Comparison of ENCODE assay signal across 26 cellular contexts in the genomic region with DNA sequence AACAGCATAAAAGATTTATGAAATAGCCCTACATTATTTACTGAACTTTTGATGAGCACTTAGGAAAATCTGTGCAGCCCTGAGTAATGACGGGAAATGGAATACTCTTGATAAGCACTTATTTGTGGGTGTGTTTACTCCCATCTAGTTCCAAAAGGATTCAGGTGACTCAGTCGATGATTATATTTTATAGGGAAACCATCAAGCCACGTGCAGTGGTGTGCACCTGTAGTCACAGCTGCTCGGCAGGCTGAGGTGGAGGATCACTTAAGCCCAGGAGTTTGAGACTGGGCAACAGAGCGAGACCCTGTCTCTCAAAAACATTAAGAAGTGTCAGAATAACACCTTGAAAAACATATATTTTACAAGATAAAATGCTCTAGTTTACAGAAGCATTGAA.
DNase-seq lines count a peak whose midpoint lies in the region; ATAC-seq, FAIRE-seq and TF ChIP-seq lines count a peak whose summit lies in the region.
"Had no signal": no experiment of that assay in that cellular context is flagged by ENCODE, and none has a peak within 500 bp of the region (broad histone marks: within the 10 kb centered on the region; RNA-seq: fewer than 3 reads in every experiment).

No MANE protein-coding gene starts in this region.

- WGBS in adrenal gland, 4 donors, result 89 to 98% (median 96%) methylated on average over 5 of the region's 5 CpGs
- 77 to 87% (median 85%) methylated on average over 5 of the region's 5 CpGs for WGBS in psoas muscle, 3 donors
- 69 to 75% methylated on average over 5 of the region's 5 CpGs for WGBS in transverse colon (ENCODE audit: low coverage in 1 of 2), 2 donors

- H3K9me3 ChIP-seq in left ventricle myocardium inferior (replicated peaks) (peaks cover under 1% of the 10 kb centered on the region), adrenal gland (replicated peaks in 1 of 3) (no peaks in the 10 kb centered on the region), psoas muscle (no peaks in the 10 kb centered on the region), transverse colon (no peaks in the 10 kb centered on the region)
- H3K9me3 ChIP-seq: BLaER1, SK-N-SH had no signal

- peaks cover 79% of the 10 kb centered on the region for H3K4me1 ChIP-seq in left ventricle myocardium inferior
- H3K4me1 ChIP-seq in adrenal gland (replicated peaks in 1 of 2), result peaks cover 20 to 30% of the 10 kb centered on the region in 2 donors
- peaks cover 35% of the 10 kb centered on the region for H3K4me1 ChIP-seq in psoas muscle
- peaks cover 5 to 40% (median 24%) of the 10 kb centered on the region in 4 donors for H3K4me1 ChIP-seq in transverse colon

- H3K36me3 ChIP-seq in left ventricle myocardium inferior, result peaks cover 5% of the 10 kb centered on the region
- no peaks in the 10 kb centered on the region for H3K36me3 ChIP-seq in adrenal gland (replicated peaks in 1 of 2)
- H3K36me3 ChIP-seq in psoas muscle (ENCODE audit: insufficient read depth in 1 of 2, low read depth in 1 of 2), result no peaks in the 10 kb centered on the region
- no peaks in the 10 kb centered on the region for H3K36me3 ChIP-seq in transverse colon

- H3K4me1 Mint-ChIP-seq in stimulated activated naive B cell treated with anti-CD40 and anti-IgM and Interleukin-4, amounts not matched to agents 10 μg/mL and 1 μg/mL and 100 μg/mL, for 72 hours, result no peaks in the 10 kb centered on the region
- H3K4me1 Mint-ChIP-seq: CD4-positive, CD25-positive, alpha-beta regulatory T cell had no signal

- ATAC-seq in left cardiac atrium, result no peak
- ATAC-seq in psoas muscle, result no peak
- ATAC-seq in esophagus mucosa, result no peak
- no peak for ATAC-seq in stimulated activated naive B cell treated with anti-CD40 and anti-IgM and Interleukin-4, amounts not matched to agents 10 μg/mL and 1 μg/mL and 100 μg/mL, for 72 hours (replicated peaks)
- ATAC-seq: Panc1 had no signal

- H3K27ac ChIP-seq in left ventricle myocardium inferior (replicated peaks) (peak overlapping the region; percentile 87), adrenal gland (peak overlapping the region in 3 of 5 donors; percentile 56 to 84 (median 62)), psoas muscle (peak overlapping the region; percentile 68), transverse colon (peak overlapping the region in 3 of 4 donors; percentile 29 to 71 (median 67))
- H3K27ac ChIP-seq: BLaER1, RWPE1 had no signal

- H3K27me3 Mint-ChIP-seq in stimulated activated naive B cell treated with anti-CD40 and anti-IgM and Interleukin-4, amounts not matched to agents 10 μg/mL and 1 μg/mL and 100 μg/mL, for 72 hours, result peaks cover 0 to 4% of the 10 kb centered on the region in 2 donors

- H3K27me3 ChIP-seq in left ventricle myocardium inferior (ENCODE audit: low read depth) (no peaks in the 10 kb centered on the region), adrenal gland (no peaks in the 10 kb centered on the region), psoas muscle (ENCODE audit: insufficient read depth in 3 of 3, low read length in 2 of 3) (no peaks in the 10 kb centered on the region), transverse colon (no peaks in the 10 kb centered on the region)
- H3K27me3 ChIP-seq: BLaER1 had no signal

- no peak for FAIRE-seq in GM12891 (lab: Jason Lieb, UNC)
- FAIRE-seq: A204.1, GM18507, H54, HTR-8/SVneo had no signal

- H3K4me3 ChIP-seq in left ventricle myocardium inferior (no peak overlapping the region), adrenal gland (no peak overlapping the region), psoas muscle (no peak overlapping the region), transverse colon (no peak overlapping the region)
- H3K4me3 ChIP-seq: BLaER1 had no signal

- H3K27ac Mint-ChIP-seq in stimulated activated naive B cell treated with anti-CD40 and anti-IgM and Interleukin-4, amounts not matched to agents 10 μg/mL and 1 μg/mL and 100 μg/mL, for 72 hours, result no peak overlapping the region
- H3K27ac Mint-ChIP-seq: CD4-positive, CD25-positive, alpha-beta regulatory T cell had no signal

- no peak overlapping the region for H3K4me3 Mint-ChIP-seq in stimulated activated naive B cell treated with anti-CD40 and anti-IgM and Interleukin-4, amounts not matched to agents 10 μg/mL and 1 μg/mL and 100 μg/mL, for 72 hours
- H3K4me3 Mint-ChIP-seq: CD4-positive, CD25-positive, alpha-beta regulatory T cell had no signal

- TF ChIP-seq EP300 in transverse colon (IDR thresholded peaks at IDR 0.05; ENCODE audit: low read depth), result no peak

- in situ Hi-C loops in transverse colon (cut with MboI; ENCODE audit: low pct_ligation_motif_present in 1 of 4, low pct_unique_long_range_greater_than_20kb in 1 of 4, low sequenced_read_pairs in 3 of 4), result loop anchor here in 1 of 4 donors (25.0 kb wide), 1 partner anchor 107 kb away; no protein-coding TSS in a partner anchor

- DNase-seq in left ventricle myocardium inferior, result no peak
- DNase-seq in left cardiac atrium, result no peak
- no peak for DNase-seq in adrenal gland
- no peak for DNase-seq in psoas muscle
- DNase-seq in transverse colon, result no peak
- no peak for DNase-seq in GM12891 (ENCODE audit: insufficient read length, low spot score)
- no peak for DNase-seq in stimulated activated naive B cell treated with anti-CD40 and anti-IgM and Interleukin-4, amounts not matched to agents 10 μg/mL and 1 μg/mL and 100 μg/mL, for 72 hours
- DNase-seq: CD4-positive, CD25-positive, alpha-beta regulatory T cell; KBM-7; MV-4-11; NCI-H1105; NCI-H1436 treated with DMSO at 0.1 percent for 48 hours; NCI-H187 treated with DMSO at 0.1 percent for 48 hours; NCI-H2171 treated with DMSO at 0.1 percent for 48 hours; NCI-H345; NCI-H524; SIG-M5; SK-N-SH had no signal

- H3K36me3 Mint-ChIP-seq in stimulated activated naive B cell treated with anti-CD40 and anti-IgM and Interleukin-4, amounts not matched to agents 10 μg/mL and 1 μg/mL and 100 μg/mL, for 72 hours, result peaks cover 0 to 8% of the 10 kb centered on the region in 2 donors
- H3K36me3 Mint-ChIP-seq: CD4-positive, CD25-positive, alpha-beta regulatory T cell had no signal

- H3K9me3 Mint-ChIP-seq in stimulated activated naive B cell treated with anti-CD40 and anti-IgM and Interleukin-4, amounts not matched to agents 10 μg/mL and 1 μg/mL and 100 μg/mL, for 72 hours, result no peaks in the 10 kb centered on the region

- TF ChIP-seq POLR2A in adrenal gland (IDR thresholded peaks at IDR 0.05) (no peak), transverse colon (IDR thresholded peaks at IDR 0.05) (no peak), GM12891 (IDR thresholded peaks at IDR 0.05; ENCODE audit: low read depth, low read length) (no peak)

- TF ChIP-seq CTCF in left ventricle myocardium inferior (IDR thresholded peaks at IDR 0.05; ENCODE audit: borderline replicate concordance) (no peak), adrenal gland (IDR thresholded peaks at IDR 0.05) (no peak), psoas muscle (IDR thresholded peaks at IDR 0.05) (no peak), transverse colon (IDR thresholded peaks at IDR 0.05) (no peak)

- intact Hi-C loops in left ventricle myocardium inferior (cut with micrococcal nuclease) (loop anchor here (5.0 kb wide), 1 partner anchor 37 kb away; no protein-coding TSS in a partner anchor), left cardiac atrium (cut with DNase I) (loop anchor here in 1 of 2 donors (5.0 kb wide), 1 partner anchor 42 kb away; no protein-coding TSS in a partner anchor), adrenal gland (cut with DNase I) (no loop called here), psoas muscle (cut with DNase I) (no loop called here), transverse colon (cut with DNase I; ENCODE audit: low total_unique reads) (no loop called here)

TF ChIP-seq in GM12891, 5 proteins besides CTCF, POLR2A, EP300 and RAD21:
- no peak for TF ChIP-seq SPI1 (IDR thresholded peaks at IDR 0.05; ENCODE audit: low read depth, low read length)
- no peak for TF ChIP-seq POLR2AphosphoS5 (IDR thresholded peaks at IDR 0.05; ENCODE audit: low read depth, low read length)
- no peak for TF ChIP-seq POU2F2 (IDR thresholded peaks at IDR 0.05; ENCODE audit: low read depth, low read length)
- TF ChIP-seq PAX5 (IDR thresholded peaks at IDR 0.05; ENCODE audit: insufficient read depth, low read length, severe bottlenecking), result no peak
- TF ChIP-seq TAF1 (IDR thresholded peaks at IDR 0.05; ENCODE audit: low read depth, low read length), result no peak
